ENCODE assay signal across 8 cellular contexts in genomic region chr1:52002038-52002917, GRCh38. TPM values are rescaled to one million over a fixed set of nuclear protein-coding genes. Genes with fewer than 3 reads are reported as not detected.
DNase-seq lines count a peak whose midpoint lies in the region; ATAC-seq, FAIRE-seq and TF ChIP-seq lines count a peak whose summit lies in the region.

No MANE protein-coding gene starts in this region.

- peak; percentile 85 for FAIRE-seq in keratinocyte (lab: Jason Lieb, UNC)

- no peak overlapping the region for H3K9ac ChIP-seq in SK-N-MC (ENCODE audit: insufficient read length)
- H3K9ac ChIP-seq in keratinocyte (ENCODE audit: control insufficient read depth, extremely low read depth, insufficient read depth, low read length), result no peak overlapping the region

- H3K27ac Mint-ChIP-seq in activated T-cell treated with anti-CD3 and anti-CD28 coated beads, Interleukin-2, amount 50 U/mL, for 24 hours, result no peak overlapping the region

- no peak overlapping the region for H3K4me3 ChIP-seq in SK-N-MC
- no peak overlapping the region for H3K4me3 ChIP-seq in breast epithelium
- no peak overlapping the region for H3K4me3 ChIP-seq in keratinocyte (ENCODE audit: control insufficient read depth in 2 of 3, extremely low read depth in 1 of 3, insufficient read depth in 2 of 3, low read depth in 1 of 3, low read length in 3 of 3)

- no peak overlapping the region for H3K4me3 Mint-ChIP-seq in activated T-cell treated with anti-CD3 and anti-CD28 coated beads, Interleukin-2, amount 50 U/mL, for 24 hours

- TF ChIP-seq CTCF in breast epithelium (IDR thresholded peaks at IDR 0.05) (peak; percentile 88 to 89 (median 88)), keratinocyte (optimal IDR thresholded peaks at IDR 0.05 in 1 of 3, IDR thresholded peaks at IDR 0.05 in 1 of 3, conservative IDR thresholded peaks at IDR 0.05 in 1 of 3; ENCODE audit: extremely low read depth in 1 of 3, insufficient read depth in 2 of 3, low read length in 3 of 3) (peak; percentile 80 to 97 (median 97))

- H3K9me1 ChIP-seq in keratinocyte (ENCODE audit: control insufficient read depth, extremely low read depth, insufficient read depth, low read length), result no peaks in the 10 kb centered on the region

- no peak overlapping the region for H2AFZ ChIP-seq in keratinocyte (ENCODE audit: control insufficient read depth, low read length)

- no peaks in the 10 kb centered on the region for H3K9me3 ChIP-seq in SK-N-MC (ENCODE audit: low read depth, low read length)
- H3K9me3 ChIP-seq in breast epithelium, result no peaks in the 10 kb centered on the region
- no peaks in the 10 kb centered on the region for H3K9me3 ChIP-seq in keratinocyte (ENCODE audit: control insufficient read depth, low read depth, low read length)

- TF ChIP-seq POLR2A in breast epithelium (IDR thresholded peaks at IDR 0.05), result no peak

- H3K4me1 Mint-ChIP-seq in activated T-cell treated with anti-CD3 and anti-CD28 coated beads, Interleukin-2, amount 50 U/mL, for 24 hours (ENCODE audit: low read depth), result no peaks in the 10 kb centered on the region

- H3K4me2 ChIP-seq in keratinocyte (ENCODE audit: control insufficient read depth, extremely low read depth, insufficient read depth, low read depth, low read length), result no peak overlapping the region

- H3K27ac ChIP-seq in SK-N-MC (no peak overlapping the region), breast epithelium (no peak overlapping the region), keratinocyte (ENCODE audit: control insufficient read depth, insufficient read depth, low read length) (no peak overlapping the region)

- no peaks in the 10 kb centered on the region for H3K79me2 ChIP-seq in keratinocyte (ENCODE audit: control insufficient read depth, insufficient read depth, low read length)

- peak; percentile 55 for DNase-seq in activated T-cell treated with anti-CD3 and anti-CD28 coated beads for 4 hours
- no peak for DNase-seq in activated T-cell treated with anti-CD3 and anti-CD28 coated beads, Interleukin-2, amount 50 U/mL, for 24 hours
- DNase-seq in NCI-H1436 treated with DMSO at 0.1 percent for 48 hours (lab: John Stamatoyannopoulos, UW), result peak; percentile 63
- peak; percentile 77 for DNase-seq in SK-N-MC (ENCODE audit: low read depth, low spot score)
- DNase-seq in breast epithelium (ENCODE audit: low spot score in 2 of 2), result peak in 1 of 2 donors; percentile 18
- peak; percentile 78 for DNase-seq in keratinocyte (ENCODE audit: low read depth, low spot score)
- peak; percentile 7 to 67 (median 35) for DNase-seq in stimulated activated CD4-positive, alpha-beta T cell treated with anti-CD3 and anti-CD28 coated beads, TNF-alpha, amount 100 ng/mL, for 24 hours (ENCODE audit: low read depth in 3 of 3)

- intact Hi-C loops in breast epithelium (cut with DNase I; ENCODE audit: low total_unique reads), result no loop called here

- no peaks in the 10 kb centered on the region for H3K9me3 Mint-ChIP-seq in activated T-cell treated with anti-CD3 and anti-CD28 coated beads, Interleukin-2, amount 50 U/mL, for 24 hours

- no peaks in the 10 kb centered on the region for H3K36me3 Mint-ChIP-seq in activated T-cell treated with anti-CD3 and anti-CD28 coated beads, Interleukin-2, amount 50 U/mL, for 24 hours (ENCODE audit: low read depth)

- no peaks in the 10 kb centered on the region for H4K20me1 ChIP-seq in keratinocyte (ENCODE audit: control insufficient read depth, extremely low read depth, insufficient read depth, low read length)

- dilution Hi-C loops in keratinocyte (cut with MboI; ENCODE audit: extremely low pct_ligation_motif_present, low sequenced_read_pairs), result no loop called here

- H3K36me3 ChIP-seq in SK-N-MC (ENCODE audit: insufficient read depth, low read length) (no peaks in the 10 kb centered on the region), breast epithelium (no peaks in the 10 kb centered on the region), keratinocyte (ENCODE audit: control insufficient read depth in 2 of 2, extremely low read depth in 1 of 2, insufficient read depth in 2 of 2, low read length in 2 of 2) (no peaks in the 10 kb centered on the region)

- peak; percentile 64 for ATAC-seq in HG02610 (IDR thresholded peaks at IDR 0.05; ENCODE audit: unreplicated experiment)

- H3K27me3 Mint-ChIP-seq in activated T-cell treated with anti-CD3 and anti-CD28 coated beads, Interleukin-2, amount 50 U/mL, for 24 hours, result peaks cover 26% of the 10 kb centered on the region

- no peaks in the 10 kb centered on the region for H3K4me1 ChIP-seq in breast epithelium
- H3K4me1 ChIP-seq in keratinocyte (ENCODE audit: control insufficient read depth, extremely low read depth, insufficient read depth, low read length), result peaks cover 22% of the 10 kb centered on the region

- H3K27me3 ChIP-seq in breast epithelium (peaks cover 0 to 5% of the 10 kb centered on the region in 2 donors), keratinocyte (ENCODE audit: control insufficient read depth, extremely low read depth, insufficient read depth, low read length) (no peaks in the 10 kb centered on the region)

RNA-seq across cellular contexts. Expression of gene RAB3B, which starts 11.8 kb away (rescaled TPM):
- total RNA-seq in breast epithelium, result 1 to 10 TPM in 1 of 3 donors, under 1 TPM in 1, not detected in 1; 0.66 to 1.3 TPM
- polyA plus RNA-seq in keratinocyte, result 1.2 to 4.7 TPM (median 2.6 TPM) in 3 replicates
- 0.64 TPM for polyA plus RNA-seq in keratinocyte (2011; ENCODE audit: low read depth)
- 2.2 and 3.3 TPM in 2 replicates for polyA plus RNA-seq in keratinocyte (2011; cell fraction: cytosol; rRNA removed)
- polyA plus RNA-seq in keratinocyte (2011; cell fraction: nucleus; rRNA removed), result 2.4 and 2.6 TPM in 2 replicates
- 0.54 and 5.9 TPM in 2 replicates for polyA plus RNA-seq in keratinocyte (2012; ENCODE audit: low replicate concordance)
- polyA minus RNA-seq in keratinocyte, result 2.9 to 8.0 TPM (median 7.9 TPM) in 3 replicates
- polyA minus RNA-seq in keratinocyte (2011; cell fraction: cytosol; rRNA and poly(A)+ RNA removed), result 3.6 TPM
- polyA minus RNA-seq in keratinocyte (2011; cell fraction: nucleus; rRNA and poly(A)+ RNA removed), result 2.5 and 5.1 TPM in 2 replicates

RNA-seq across cellular contexts. Expression of gene KTI12, which starts 31.3 kb away (rescaled TPM):
- 10 to 100 TPM in 1 of 3 donors, 1 to 10 TPM in 2; 4.4 to 13.6 (median 7.9) TPM for total RNA-seq in breast epithelium
- 7.4 to 11.9 TPM (median 8.1 TPM) in 3 replicates for polyA plus RNA-seq in keratinocyte
- 3.8 TPM for polyA plus RNA-seq in keratinocyte (2011; ENCODE audit: low read depth)
- polyA plus RNA-seq in keratinocyte (2011; cell fraction: cytosol; rRNA removed), result 7.9 and 9.1 TPM in 2 replicates
- 8.5 and 10.2 TPM in 2 replicates for polyA plus RNA-seq in keratinocyte (2011; cell fraction: nucleus; rRNA removed)
- polyA plus RNA-seq in keratinocyte (2012; ENCODE audit: low replicate concordance), result 7.2 and 11.1 TPM in 2 replicates
- polyA minus RNA-seq in keratinocyte, result 4.7 to 7.6 TPM (median 7.1 TPM) in 3 replicates
- 4.2 TPM for polyA minus RNA-seq in keratinocyte (2011; cell fraction: cytosol; rRNA and poly(A)+ RNA removed)
- polyA minus RNA-seq in keratinocyte (2011; cell fraction: nucleus; rRNA and poly(A)+ RNA removed), result 4.1 and 5.0 TPM in 2 replicates

RNA-seq across cellular contexts. Expression of gene TXNDC12, which starts 52.7 kb away (rescaled TPM):
- 10 to 100 TPM; 35.1 to 48.4 (median 37.6) TPM for total RNA-seq in breast epithelium
- polyA plus RNA-seq in keratinocyte, result 26.5 to 28.2 TPM (median 26.5 TPM) in 3 replicates
- polyA plus RNA-seq in keratinocyte (2011; ENCODE audit: low read depth), result 28.6 TPM
- polyA plus RNA-seq in keratinocyte (2011; cell fraction: cytosol; rRNA removed), result 22.8 and 23.9 TPM in 2 replicates
- polyA plus RNA-seq in keratinocyte (2011; cell fraction: nucleus; rRNA removed), result 20.7 and 22.9 TPM in 2 replicates
- polyA plus RNA-seq in keratinocyte (2012; ENCODE audit: low replicate concordance), result 39.5 and 42.1 TPM in 2 replicates
- polyA minus RNA-seq in keratinocyte, result 11.0 to 15.2 TPM (median 12.3 TPM) in 3 replicates
- polyA minus RNA-seq in keratinocyte (2011; cell fraction: cytosol; rRNA and poly(A)+ RNA removed), result 90.0 TPM
- polyA minus RNA-seq in keratinocyte (2011; cell fraction: nucleus; rRNA and poly(A)+ RNA removed), result 12.3 and 12.5 TPM in 2 replicates

RNA-seq across cellular contexts. Expression of gene BTF3L4, which starts 53.8 kb away (rescaled TPM):
- 10 to 100 TPM; 47.5 to 66.2 (median 59.0) TPM for total RNA-seq in breast epithelium
- polyA plus RNA-seq in keratinocyte, result 31.8 to 55.4 TPM (median 35.8 TPM) in 3 replicates
- 64.1 TPM for polyA plus RNA-seq in keratinocyte (2011; ENCODE audit: low read depth)
- polyA plus RNA-seq in keratinocyte (2011; cell fraction: cytosol; rRNA removed), result 32.9 and 65.9 TPM in 2 replicates
- polyA plus RNA-seq in keratinocyte (2011; cell fraction: nucleus; rRNA removed), result 24.1 and 33.0 TPM in 2 replicates
- 33.9 and 49.9 TPM in 2 replicates for polyA plus RNA-seq in keratinocyte (2012; ENCODE audit: low replicate concordance)
- polyA minus RNA-seq in keratinocyte, result 6.0 to 30.2 TPM (median 18.9 TPM) in 3 replicates
- polyA minus RNA-seq in keratinocyte (2011; cell fraction: cytosol; rRNA and poly(A)+ RNA removed), result 22.8 TPM
- polyA minus RNA-seq in keratinocyte (2011; cell fraction: nucleus; rRNA and poly(A)+ RNA removed), result 8.8 and 16.3 TPM in 2 replicates
